In the genomic region with DNA sequence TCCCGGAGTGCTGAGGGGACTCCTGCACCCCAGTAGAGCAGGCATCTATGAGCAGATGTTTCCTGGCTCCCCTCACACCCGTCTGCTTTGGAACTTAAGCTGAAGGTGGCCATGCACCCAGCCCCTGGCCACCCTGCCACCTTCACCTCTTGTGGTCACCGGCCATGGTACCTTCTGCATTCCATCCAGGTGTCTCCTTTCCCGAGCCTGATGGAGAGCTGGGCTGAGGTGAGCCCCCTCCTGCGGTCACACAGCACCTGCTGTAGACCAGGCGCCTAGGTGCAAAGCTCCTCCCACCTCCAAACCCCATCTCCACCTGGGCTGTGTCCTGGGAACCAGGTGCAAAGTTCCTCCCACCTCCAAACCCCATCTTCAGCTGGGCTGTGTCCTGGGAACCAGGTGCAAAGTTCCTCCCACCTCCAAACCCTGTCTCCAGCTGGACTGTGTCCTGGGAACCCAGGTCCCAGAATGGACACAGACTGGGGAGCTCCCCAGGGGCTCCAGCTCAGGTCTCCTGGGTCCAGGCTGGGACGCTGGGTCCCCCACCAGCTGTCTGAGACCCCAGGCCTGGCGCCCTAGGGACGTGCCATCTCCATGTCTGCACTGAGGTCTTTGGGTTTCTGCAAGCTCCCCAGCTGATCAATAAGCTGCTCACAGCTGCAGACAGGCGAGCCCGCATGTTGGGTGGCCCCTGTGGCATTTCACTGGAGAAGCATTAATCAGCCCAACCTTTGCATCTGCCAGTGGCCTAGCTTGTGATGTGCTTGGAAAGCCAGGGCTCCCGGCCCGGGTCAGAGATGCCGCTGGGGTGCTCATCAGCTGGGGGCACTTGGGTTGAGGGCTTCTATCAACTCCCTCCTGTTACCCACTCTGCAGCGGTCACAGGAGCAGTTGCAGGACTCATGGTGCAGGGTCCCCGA, we compare ENCODE assay signal across 27 cellular contexts.
DNase-seq lines count a peak whose midpoint lies in the region; ATAC-seq and TF ChIP-seq lines count a peak whose summit lies in the region.
"Had no signal": no experiment of that assay in that cellular context is flagged by ENCODE, and none has a peak within 500 bp of the region (broad histone marks: within the 10 kb centered on the region; RNA-seq: fewer than 3 reads in every experiment).

No MANE protein-coding gene starts in this region.

- H3K9ac ChIP-seq in mesenchymal stem cell (ENCODE audit: low read length), result no peak overlapping the region

- peaks cover 19% of the 10 kb centered on the region for H3K27me3 Mint-ChIP-seq in activated T-cell treated with anti-CD3 and anti-CD28 coated beads, Interleukin-2, amount 50 U/mL, for 24 hours

- TF ChIP-seq EP300 in suprapubic skin (IDR thresholded peaks at IDR 0.05), result no peak

- peak; percentile 20 for DNase-seq in activated T-cell treated with anti-CD3 and anti-CD28 coated beads, Interleukin-2, amount 50 U/mL, for 24 hours
- DNase-seq in activated T-cell treated with anti-CD3 and anti-CD28 coated beads, Interleukin-2, amount 50 U/mL, for 48 hours, result no peak
- DNase-seq in WERI-Rb-1 (peak; percentile 3), lower lobe of right lung (peak; percentile 19), suprapubic skin (ENCODE audit: low spot score in 2 of 2) (peak; percentile 50 to 69), mesenchymal stem cell (no peak), PC-9 (no peak)
- DNase-seq: activated CD4-positive, alpha-beta memory T cell treated with anti-CD3 and anti-CD28 coated beads for 36 hours; activated naive CD4-positive, alpha-beta T cell treated with anti-CD3 and anti-CD28 coated beads for 36 hours; adrenal gland; CD4-positive, alpha-beta T cell; DND-41; esophagus squamous epithelium; foreskin melanocyte; GF-D8; NCI-H1436; NCI-H2081 treated with DMSO at 0.1 percent for 48 hours; NCI-H774; stimulated activated CD4-positive, alpha-beta T cell treated with anti-CD3 and anti-CD28 coated beads, Interleukin-15, amount 100 ng/mL, for 24 hours had no signal

- no peak for TF ChIP-seq CTCF in WERI-Rb-1 (IDR thresholded peaks at IDR 0.05; ENCODE audit: low read depth, low read length)
- no peak for TF ChIP-seq CTCF in lower lobe of right lung (IDR thresholded peaks at IDR 0.05)
- TF ChIP-seq CTCF in suprapubic skin (IDR thresholded peaks at IDR 0.05), result no peak
- no peak for TF ChIP-seq CTCF in PC-9 (conservative IDR thresholded peaks at IDR 0.05)

- intact Hi-C loops in lower lobe of right lung (cut with DNase I) (no loop called here), PC-9 (cut with micrococcal nuclease; ENCODE audit: unreplicated experiment) (no loop called here)

- H3K14ac ChIP-seq in mesenchymal stem cell (ENCODE audit: low read length in 2 of 2), result no peak overlapping the region

- H3K4me3 ChIP-seq in WERI-Rb-1 (ENCODE audit: low read depth, low read length) (no peak overlapping the region), lower lobe of right lung (no peak overlapping the region), suprapubic skin (no peak overlapping the region), mesenchymal stem cell (ENCODE audit: insufficient read depth in 1 of 2, low read depth in 1 of 2, low read length in 2 of 2) (no peak overlapping the region), PC-9 (no peak overlapping the region)
- H3K4me3 ChIP-seq: adrenal gland, body of pancreas, esophagus squamous epithelium, upper lobe of left lung had no signal

- H3K27ac Mint-ChIP-seq in activated T-cell treated with anti-CD3 and anti-CD28 coated beads, Interleukin-2, amount 50 U/mL, for 24 hours, result no peak overlapping the region
- H3K27ac Mint-ChIP-seq: activated CD4-positive, alpha-beta memory T cell treated with anti-CD3 and anti-CD28 coated beads for 36 hours; activated naive CD4-positive, alpha-beta T cell treated with anti-CD3 and anti-CD28 coated beads for 36 hours; activated T-helper 1 cell treated with anti-CD3 and anti-CD28 coated beads, Interleukin-12 subunit alpha, Interleukin-12 subunit beta, Interleukin-2, Interleukin-4 antibody, amounts not matched to agents 30 ng/mL and 10 ng/mL and 1 ng/mL, durations not matched to agents 14 hours and 24 hours and 36 hours; CD4-positive, alpha-beta T cell; progenitor cell of endocrine pancreas; stimulated activated effector memory CD8-positive, alpha-beta T cell treated with anti-CD3 and anti-CD28 coated beads, Interleukin-12 subunit alpha, Interleukin-12 subunit beta, amount 100 ng/mL, for 72 hours had no signal

- no peaks in the 10 kb centered on the region for H3K79me1 ChIP-seq in mesenchymal stem cell (replicated peaks; ENCODE audit: low read length, poor library complexity, severe bottlenecking)

- no peak overlapping the region for H2BK5ac ChIP-seq in mesenchymal stem cell (ENCODE audit: low read depth, low read length, poor library complexity, severe bottlenecking)

- TF ChIP-seq POLR2A in suprapubic skin (IDR thresholded peaks at IDR 0.05), result no peak

- no peaks in the 10 kb centered on the region for H3K4me1 ChIP-seq in lower lobe of right lung
- peaks cover 17% of the 10 kb centered on the region for H3K4me1 ChIP-seq in suprapubic skin
- H3K4me1 ChIP-seq in mesenchymal stem cell (ENCODE audit: control insufficient read depth, insufficient read depth, low read depth, low read length), result no peaks in the 10 kb centered on the region
- H3K4me1 ChIP-seq in PC-9 (replicated peaks; ENCODE audit: insufficient read depth), result no peaks in the 10 kb centered on the region
- H3K4me1 ChIP-seq: adrenal gland, body of pancreas had no signal

- no peaks in the 10 kb centered on the region for H4K20me1 ChIP-seq in PC-9 (ENCODE audit: insufficient read depth)

- no peak overlapping the region for H2BK12ac ChIP-seq in mesenchymal stem cell (ENCODE audit: low read length in 2 of 2)

- no peak overlapping the region for H3K18ac ChIP-seq in mesenchymal stem cell (ENCODE audit: low read depth in 1 of 2, low read length in 2 of 2)

- no peak overlapping the region for H3K4me2 ChIP-seq in mesenchymal stem cell (ENCODE audit: low read length, poor library complexity, severe bottlenecking)
- H3K4me2 ChIP-seq in PC-9, result no peak overlapping the region

- no peaks in the 10 kb centered on the region for H3F3A ChIP-seq in PC-9 (ENCODE audit: insufficient read depth, low read depth)

- no peak overlapping the region for H3K4me3 Mint-ChIP-seq in activated T-cell treated with anti-CD3 and anti-CD28 coated beads, Interleukin-2, amount 50 U/mL, for 24 hours
- H3K4me3 Mint-ChIP-seq: activated CD4-positive, alpha-beta memory T cell treated with anti-CD3 and anti-CD28 coated beads for 36 hours; activated naive CD4-positive, alpha-beta T cell treated with anti-CD3 and anti-CD28 coated beads for 36 hours; activated T-helper 1 cell treated with anti-CD3 and anti-CD28 coated beads, Interleukin-12 subunit alpha, Interleukin-12 subunit beta, Interleukin-2, Interleukin-4 antibody, amounts not matched to agents 30 ng/mL and 10 ng/mL and 1 ng/mL, durations not matched to agents 14 hours and 24 hours and 36 hours; CD4-positive, alpha-beta T cell; stimulated activated effector memory CD8-positive, alpha-beta T cell treated with anti-CD3 and anti-CD28 coated beads, Interleukin-12 subunit alpha, Interleukin-12 subunit beta, amount 100 ng/mL, for 72 hours had no signal

- H3K9me2 ChIP-seq in PC-9 (ENCODE audit: insufficient read depth), result no peaks in the 10 kb centered on the region

- no peak overlapping the region for H2AFZ ChIP-seq in mesenchymal stem cell (ENCODE audit: low read depth, low read length)
- no peak overlapping the region for H2AFZ ChIP-seq in PC-9

- no peak overlapping the region for H2BK120ac ChIP-seq in mesenchymal stem cell (ENCODE audit: low read depth, low read length)

- no peak overlapping the region for H3K27ac ChIP-seq in WERI-Rb-1
- no peak overlapping the region for H3K27ac ChIP-seq in lower lobe of right lung
- H3K27ac ChIP-seq in suprapubic skin, result no peak overlapping the region
- no peak overlapping the region for H3K27ac ChIP-seq in mesenchymal stem cell (ENCODE audit: low read length, poor library complexity, severe bottlenecking)
- H3K27ac ChIP-seq in PC-9, result no peak overlapping the region
- H3K27ac ChIP-seq: adrenal gland, body of pancreas, esophagus squamous epithelium, RWPE1, upper lobe of left lung had no signal

- POLR2A ChIA-PET in PC-9 (lab: Charles Lee; ENCODE audit: unreplicated experiment), result no interaction called here

- 93% methylated on average over 7 of the region's 16 CpGs for WGBS in suprapubic skin
- 85% methylated on average over 16 of the region's 16 CpGs for WGBS in mesenchymal stem cell

- H3K4ac ChIP-seq in mesenchymal stem cell (ENCODE audit: low read depth in 1 of 2, low read length in 2 of 2), result no peak overlapping the region

- no peaks in the 10 kb centered on the region for H3K36me3 ChIP-seq in WERI-Rb-1
- H3K36me3 ChIP-seq in lower lobe of right lung, result no peaks in the 10 kb centered on the region
- no peaks in the 10 kb centered on the region for H3K36me3 ChIP-seq in suprapubic skin
- no peaks in the 10 kb centered on the region for H3K36me3 ChIP-seq in mesenchymal stem cell (ENCODE audit: control insufficient read depth in 1 of 2, insufficient read depth in 2 of 2, low read depth in 1 of 2, low read length in 2 of 2)
- H3K36me3 ChIP-seq in PC-9 (ENCODE audit: low read depth), result no peaks in the 10 kb centered on the region
- H3K36me3 ChIP-seq: adrenal gland, esophagus squamous epithelium, upper lobe of left lung had no signal

- H2AK5ac ChIP-seq in mesenchymal stem cell (ENCODE audit: low read length, severe bottlenecking), result no peak overlapping the region

- no peaks in the 10 kb centered on the region for H3K4me1 Mint-ChIP-seq in activated T-cell treated with anti-CD3 and anti-CD28 coated beads, Interleukin-2, amount 50 U/mL, for 24 hours (ENCODE audit: low read depth)
- H3K4me1 Mint-ChIP-seq: stimulated activated effector memory CD8-positive, alpha-beta T cell treated with anti-CD3 and anti-CD28 coated beads, Interleukin-12 subunit alpha, Interleukin-12 subunit beta, amount 100 ng/mL, for 72 hours had no signal

- no peak overlapping the region for H4K91ac ChIP-seq in mesenchymal stem cell (ENCODE audit: low read length)

- ATAC-seq in lower lobe of right lung, result no peak
- no peak for ATAC-seq in GM18909 (IDR thresholded peaks at IDR 0.05; ENCODE audit: poor library complexity, unreplicated experiment)
- ATAC-seq: activated CD4-positive, CD25-positive, alpha-beta regulatory T cell treated with anti-CD3 and anti-CD28 coated beads, Interleukin-2, amount 50 U/mL, for 24 hours; body of pancreas had no signal

- no TSS peak for BruUV-seq in PC-9 (replicated peaks; lab: Mats Ljungman, UMichigan)

- CTCF ChIA-PET in PC-9 (lab: Charles Lee), result interaction anchor here (0.6 kb wide), 1 partner anchor 46 kb away, joined by 3 read pairs; no protein-coding TSS in a partner anchor

- H3K9me3 ChIP-seq in WERI-Rb-1 (ENCODE audit: severe bottlenecking) (peaks cover under 1% of the 10 kb centered on the region), lower lobe of right lung (no peaks in the 10 kb centered on the region), suprapubic skin (no peaks in the 10 kb centered on the region), mesenchymal stem cell (ENCODE audit: control insufficient read depth, low read length) (peaks cover 4% of the 10 kb centered on the region), PC-9 (ENCODE audit: insufficient read depth, low read depth) (no peaks in the 10 kb centered on the region)
- H3K9me3 ChIP-seq: adrenal gland, body of pancreas, esophagus squamous epithelium had no signal

- H3K23ac ChIP-seq in mesenchymal stem cell (ENCODE audit: low read length in 2 of 2), result no peak overlapping the region

- H3K36me3 Mint-ChIP-seq in activated T-cell treated with anti-CD3 and anti-CD28 coated beads, Interleukin-2, amount 50 U/mL, for 24 hours (ENCODE audit: low read depth), result no peaks in the 10 kb centered on the region
- H3K36me3 Mint-ChIP-seq: activated CD4-positive, alpha-beta memory T cell treated with anti-CD3 and anti-CD28 coated beads for 36 hours; stimulated activated effector memory CD8-positive, alpha-beta T cell treated with anti-CD3 and anti-CD28 coated beads, Interleukin-12 subunit alpha, Interleukin-12 subunit beta, amount 100 ng/mL, for 72 hours had no signal

- peaks cover 2% of the 10 kb centered on the region for H3K9me3 Mint-ChIP-seq in activated T-cell treated with anti-CD3 and anti-CD28 coated beads, Interleukin-2, amount 50 U/mL, for 24 hours
- H3K9me3 Mint-ChIP-seq: activated CD4-positive, alpha-beta memory T cell treated with anti-CD3 and anti-CD28 coated beads for 36 hours; activated T-helper 1 cell treated with anti-CD3 and anti-CD28 coated beads, Interleukin-12 subunit alpha, Interleukin-12 subunit beta, Interleukin-2, Interleukin-4 antibody, amounts not matched to agents 30 ng/mL and 10 ng/mL and 1 ng/mL, durations not matched to agents 14 hours and 24 hours and 36 hours; CD4-positive, alpha-beta T cell; stimulated activated effector memory CD8-positive, alpha-beta T cell treated with anti-CD3 and anti-CD28 coated beads, Interleukin-12 subunit alpha, Interleukin-12 subunit beta, amount 100 ng/mL, for 72 hours had no signal

- H3K27me3 ChIP-seq in WERI-Rb-1 (ENCODE audit: insufficient read depth, low read depth, severe bottlenecking) (peaks cover 4% of the 10 kb centered on the region), lower lobe of right lung (ENCODE audit: low read depth) (peaks cover 3% of the 10 kb centered on the region), suprapubic skin (no peaks in the 10 kb centered on the region), mesenchymal stem cell (ENCODE audit: control insufficient read depth in 1 of 2, insufficient read depth in 1 of 2, low read length in 2 of 2) (peaks cover 45 to 65% of the 10 kb centered on the region in 2 experiments), PC-9 (ENCODE audit: insufficient read depth, low read depth) (peaks cover 3% of the 10 kb centered on the region; the same call in 1 of the 2 replicates)
- H3K27me3 ChIP-seq: body of pancreas, upper lobe of left lung had no signal

- H4K8ac ChIP-seq in mesenchymal stem cell (ENCODE audit: low read length), result no peak overlapping the region

- H3K79me2 ChIP-seq in PC-9 (ENCODE audit: low read depth), result no peaks in the 10 kb centered on the region

- H2BK15ac ChIP-seq in mesenchymal stem cell (ENCODE audit: low read depth, poor library complexity, severe bottlenecking), result no peak overlapping the region

Comparison
In these comparisons a context has a peak if more than half of its experiments do, and no peak if none do; other contexts are left out.
1. DNase-seq: peak in activated T-cell treated with anti-CD3 and anti-CD28 coated beads, Interleukin-2, amount 50 U/mL, for 24 hours (single experiment), WERI-Rb-1 (single experiment), lower lobe of right lung (single experiment) and suprapubic skin (2 of 2); none in activated T-cell treated with anti-CD3 and anti-CD28 coated beads, Interleukin-2, amount 50 U/mL, for 48 hours (0 of 2), mesenchymal stem cell (single experiment) and PC-9 (0 of 2).